Comparison of ENCODE assay signal across 15 cellular contexts in the genomic region with DNA sequence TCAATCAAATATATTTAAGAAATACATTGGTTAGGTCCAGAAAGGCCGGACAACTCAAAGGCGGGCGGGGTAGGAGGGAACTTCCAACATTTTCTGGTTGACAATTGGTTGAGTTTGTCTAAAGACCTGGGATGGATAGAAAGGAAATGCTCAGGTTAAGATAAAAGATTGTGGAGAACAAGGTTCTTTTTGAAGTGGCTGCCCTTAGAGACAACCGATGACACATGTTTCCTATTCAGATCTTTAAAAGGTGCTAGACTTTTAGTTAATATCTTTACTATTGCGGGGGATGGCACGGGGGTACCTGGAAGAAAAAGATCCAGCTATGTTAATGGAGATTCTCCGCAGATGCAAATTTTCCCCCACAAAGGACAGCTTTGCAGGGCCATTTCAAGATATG. TPM values are rescaled to one million over a fixed set of nuclear protein-coding genes. Genes with fewer than 3 reads are reported as not detected.
A peak's percentile ranks its signal among the peaks of the same experiment; 100 is the strongest.
DNase-seq lines count a peak whose midpoint lies in the region; ATAC-seq, FAIRE-seq and TF ChIP-seq lines count a peak whose summit lies in the region.
"Had no signal": no experiment of that assay in that cellular context is flagged by ENCODE, and none has a peak within 500 bp of the region (broad histone marks: within the 10 kb centered on the region; RNA-seq: fewer than 3 reads in every experiment).

No MANE protein-coding gene starts in this region.

- H3K4me3 Mint-ChIP-seq in Calu3 (ENCODE audit: low read depth, unreplicated experiment) (no peak overlapping the region), astrocyte (ENCODE audit: unreplicated experiment) (no peak overlapping the region)
- no peak overlapping the region for H3K4me3 Mint-ChIP-seq in stimulated activated memory B cell treated with anti-CD40 and anti-IgM and Interleukin-4, amounts not matched to agents 10 μg/mL and 1 μg/mL and 100 μg/mL, for 72 hours
- no peak overlapping the region for H3K4me3 Mint-ChIP-seq in activated naive CD8-positive, alpha-beta T cell treated with anti-CD3 and anti-CD28 coated beads, Interleukin-2, amount 50 U/mL, for 24 hours
- H3K4me3 Mint-ChIP-seq: B cell; CD8-positive, alpha-beta T cell; GM23338 had no signal

- H3K27me3 Mint-ChIP-seq in Calu3 (ENCODE audit: unreplicated experiment) (no peaks in the 10 kb centered on the region), astrocyte (ENCODE audit: low read depth, unreplicated experiment) (no peaks in the 10 kb centered on the region)
- no peaks in the 10 kb centered on the region for H3K27me3 Mint-ChIP-seq in stimulated activated memory B cell treated with anti-CD40 and anti-IgM and Interleukin-4, amounts not matched to agents 10 μg/mL and 1 μg/mL and 100 μg/mL, for 72 hours
- H3K27me3 Mint-ChIP-seq in activated naive CD8-positive, alpha-beta T cell treated with anti-CD3 and anti-CD28 coated beads, Interleukin-2, amount 50 U/mL, for 24 hours: no peaks in the 10 kb centered on the region
- H3K27me3 Mint-ChIP-seq: B cell had no signal

- BruUV-seq in Calu3 (replicated peaks; lab: Mats Ljungman, UMichigan): no TSS peak

- ATAC-seq in stimulated activated memory B cell treated with anti-CD40 and anti-IgM and Interleukin-4, amounts not matched to agents 10 μg/mL and 1 μg/mL and 100 μg/mL, for 72 hours: no peak
- ATAC-seq in activated naive CD8-positive, alpha-beta T cell treated with anti-CD3 and anti-CD28 coated beads, Interleukin-2, amount 50 U/mL, for 24 hours: no peak
- ATAC-seq: CD8-positive, alpha-beta T cell; GM23338 had no signal

- H3K4me3 ChIP-seq in Jurkat, Clone E6-1 (ENCODE audit: low read length): no peak overlapping the region
- no peak overlapping the region for H3K4me3 ChIP-seq in astrocyte (ENCODE audit: insufficient read depth, low read depth, low read length)
- H3K4me3 ChIP-seq: BLaER1 treated with 17β-estradiol and CSF1 and Interleukin-3, amounts not matched to agents 10 nM and 100 nM; GM23338 had no signal

- peak overlapping the region; percentile 41 for H3K27ac Mint-ChIP-seq in Calu3 (ENCODE audit: unreplicated experiment)
- H3K27ac Mint-ChIP-seq in astrocyte (ENCODE audit: unreplicated experiment): no peak overlapping the region
- peak overlapping the region; percentile 7 for H3K27ac Mint-ChIP-seq in stimulated activated memory B cell treated with anti-CD40 and anti-IgM and Interleukin-4, amounts not matched to agents 10 μg/mL and 1 μg/mL and 100 μg/mL, for 72 hours
- H3K27ac Mint-ChIP-seq in activated naive CD8-positive, alpha-beta T cell treated with anti-CD3 and anti-CD28 coated beads, Interleukin-2, amount 50 U/mL, for 24 hours: no peak overlapping the region
- H3K27ac Mint-ChIP-seq: B cell; CD8-positive, alpha-beta T cell; GM23338 had no signal

- H3K9me3 Mint-ChIP-seq in Calu3 (ENCODE audit: low read depth, unreplicated experiment) (peaks cover 15% of the 10 kb centered on the region), astrocyte (ENCODE audit: unreplicated experiment) (peaks cover 13% of the 10 kb centered on the region)
- peaks cover 15% of the 10 kb centered on the region for H3K9me3 Mint-ChIP-seq in stimulated activated memory B cell treated with anti-CD40 and anti-IgM and Interleukin-4, amounts not matched to agents 10 μg/mL and 1 μg/mL and 100 μg/mL, for 72 hours
- peaks cover 12% of the 10 kb centered on the region for H3K9me3 Mint-ChIP-seq in activated naive CD8-positive, alpha-beta T cell treated with anti-CD3 and anti-CD28 coated beads, Interleukin-2, amount 50 U/mL, for 24 hours

- no peak overlapping the region for H3K4me2 ChIP-seq in astrocyte (ENCODE audit: low read length)
- H3K4me2 ChIP-seq: BLaER1 treated with 17β-estradiol and CSF1 and Interleukin-3, amounts not matched to agents 10 nM and 100 nM; GM23338 had no signal

- intact Hi-C loops in Calu3 (cut with micrococcal nuclease; ENCODE audit: unreplicated experiment): no loop called here

- no peak for FAIRE-seq in astrocyte (lab: Jason Lieb, UNC)
- FAIRE-seq: D721Med had no signal

- H3K4me1 ChIP-seq in astrocyte (ENCODE audit: insufficient read depth, low read length): peaks cover 8% of the 10 kb centered on the region

- H3K9me3 ChIP-seq in astrocyte (ENCODE audit: insufficient read depth, low read depth, low read length): peaks cover 5% of the 10 kb centered on the region

- TF ChIP-seq CTCF in Calu3 (IDR thresholded peaks at IDR 0.05; ENCODE audit: unreplicated experiment) (no peak), astrocyte (IDR thresholded peaks at IDR 0.05; ENCODE audit: insufficient read depth, low read depth, low read length) (no peak)

- no peaks in the 10 kb centered on the region for H3K27me3 ChIP-seq in astrocyte (ENCODE audit: insufficient read depth, low read length)
- H3K27me3 ChIP-seq: BLaER1 treated with 17β-estradiol and CSF1 and Interleukin-3, amounts not matched to agents 10 nM and 100 nM had no signal

- H3K36me3 ChIP-seq in astrocyte (ENCODE audit: insufficient read depth, low read length): peaks cover 4% of the 10 kb centered on the region

- H3K4me1 Mint-ChIP-seq in Calu3 (ENCODE audit: low read depth, unreplicated experiment): peaks cover 37% of the 10 kb centered on the region
- H3K4me1 Mint-ChIP-seq in astrocyte (ENCODE audit: low read depth, unreplicated experiment): peaks cover 7% of the 10 kb centered on the region
- H3K4me1 Mint-ChIP-seq in stimulated activated memory B cell treated with anti-CD40 and anti-IgM and Interleukin-4, amounts not matched to agents 10 μg/mL and 1 μg/mL and 100 μg/mL, for 72 hours: peaks cover 10% of the 10 kb centered on the region
- peaks cover 6% of the 10 kb centered on the region for H3K4me1 Mint-ChIP-seq in activated naive CD8-positive, alpha-beta T cell treated with anti-CD3 and anti-CD28 coated beads, Interleukin-2, amount 50 U/mL, for 24 hours
- H3K4me1 Mint-ChIP-seq: GM23338 had no signal

- CTCF ChIA-PET in Calu3 (lab: Charles Lee): interaction anchor here (1.2 to 1.7 kb wide), 2 partner anchors 9 to 52 kb away, joined by 3 to 5 read pairs; a partner anchor contains a TSS

- peak overlapping the region; percentile 84 for H3K27ac ChIP-seq in astrocyte (ENCODE audit: low read depth, low read length)
- H3K27ac ChIP-seq: BLaER1 treated with 17β-estradiol and CSF1 and Interleukin-3, amounts not matched to agents 10 nM and 100 nM; HL-60 had no signal

- H4K20me1 ChIP-seq in astrocyte (ENCODE audit: insufficient read depth, low read length): no peaks in the 10 kb centered on the region
- H4K20me1 ChIP-seq: BLaER1 treated with 17β-estradiol and CSF1 and Interleukin-3, amounts not matched to agents 10 nM and 100 nM had no signal

- H3K36me3 Mint-ChIP-seq in Calu3 (ENCODE audit: insufficient read depth, unreplicated experiment): peaks cover 16% of the 10 kb centered on the region
- peaks cover 21% of the 10 kb centered on the region for H3K36me3 Mint-ChIP-seq in astrocyte (ENCODE audit: low read depth, unreplicated experiment)
- H3K36me3 Mint-ChIP-seq in stimulated activated memory B cell treated with anti-CD40 and anti-IgM and Interleukin-4, amounts not matched to agents 10 μg/mL and 1 μg/mL and 100 μg/mL, for 72 hours: peaks cover 54% of the 10 kb centered on the region
- peaks cover 18% of the 10 kb centered on the region for H3K36me3 Mint-ChIP-seq in activated naive CD8-positive, alpha-beta T cell treated with anti-CD3 and anti-CD28 coated beads, Interleukin-2, amount 50 U/mL, for 24 hours (ENCODE audit: low read depth)

- DNase-seq in Calu3: no peak
- peak; percentile 25 for DNase-seq in Jurkat, Clone E6-1 (ENCODE audit: low read depth, low spot score)
- DNase-seq in astrocyte (ENCODE audit: low read depth): no peak
- DNase-seq in NCI-H526 treated with DMSO at 0.1 percent for 48 hours (lab: John Stamatoyannopoulos, UW): no peak
- no peak for DNase-seq in activated naive CD8-positive, alpha-beta T cell treated with anti-CD3 and anti-CD28 coated beads, Interleukin-2, amount 50 U/mL, for 24 hours
- DNase-seq: CD8-positive, alpha-beta T cell; COR-L47; GDM1; HCEC 1CT had no signal

- no peak overlapping the region for H2AFZ ChIP-seq in astrocyte (ENCODE audit: low read depth, low read length)
- H2AFZ ChIP-seq: GM23338 had no signal

- H3K79me2 ChIP-seq in astrocyte (ENCODE audit: insufficient read depth, low read length): no peaks in the 10 kb centered on the region

- H3K9ac ChIP-seq in astrocyte (ENCODE audit: low read length): no peak overlapping the region
- H3K9ac ChIP-seq: BLaER1 treated with 17β-estradiol and CSF1 and Interleukin-3, amounts not matched to agents 10 nM and 100 nM had no signal

RNA-seq across cellular contexts. Expression of a gene that starts 10.0 kb away (rescaled TPM):
- total RNA-seq in Calu3 (2022): 108 and 119 TPM in 2 replicates
- 5.1 TPM for polyA plus RNA-seq in Jurkat, Clone E6-1 (2012; ENCODE audit: insufficient read depth, insufficient read length)
- 11.1 and 14.3 TPM in 2 replicates for total RNA-seq in astrocyte

Comparison
In these comparisons a context has a peak if more than half of its experiments do, and no peak if none do; other contexts are left out.
1. H3K27ac Mint-ChIP-seq: peak in Calu3 (single experiment) and stimulated activated memory B cell treated with anti-CD40 and anti-IgM and Interleukin-4, amounts not matched to agents 10 μg/mL and 1 μg/mL and 100 μg/mL, for 72 hours (single experiment); none in astrocyte (single experiment) and activated naive CD8-positive, alpha-beta T cell treated with anti-CD3 and anti-CD28 coated beads, Interleukin-2, amount 50 U/mL, for 24 hours (single experiment).